In genomic region chr22:26624788-26625187, GRCh38 we compare ENCODE assay signal across 1 cellular context.
TF ChIP-seq lines count a peak whose summit lies in the region.

No MANE protein-coding gene starts in this region.

TF ChIP-seq in H1, 55 proteins besides CTCF, POLR2A, EP300 and RAD21:
- TF ChIP-seq JUN (IDR thresholded peaks at IDR 0.05; ENCODE audit: low read depth, low read length): no peak
- no peak for TF ChIP-seq SIX5 (IDR thresholded peaks at IDR 0.05; ENCODE audit: low read depth, low read length)
